Comparison of ENCODE assay signal across 1 cellular context in genomic region chr7:142854505-142855400, GRCh38.
TF ChIP-seq lines count a peak whose summit lies in the region.

Gene EPHB6, plus strand, starts transcription at chr7:142855076. Its CDS starts 8,152 bp downstream, at chr7:142863228.

TF ChIP-seq in K562, 482 proteins besides CTCF, POLR2A, EP300 and RAD21 (continued from another document and continues in another):
- TF ChIP-seq ZNF79 (CRISPR knock-in tag; IDR thresholded peaks at IDR 0.05; ENCODE audit: low read depth): no peak
- no peak for TF ChIP-seq ELK1 (CRISPR knock-in tag; IDR thresholded peaks at IDR 0.05)
- no peak for TF ChIP-seq FOXM1 (IDR thresholded peaks at IDR 0.05; ENCODE audit: low read depth)
- TF ChIP-seq FOXM1 (CRISPR knock-in tag; IDR thresholded peaks at IDR 0.05; ENCODE audit: low read depth): no peak
- TF ChIP-seq ELK3 (CRISPR knock-in tag; IDR thresholded peaks at IDR 0.05): no peak
- TF ChIP-seq ZNF511 (CRISPR knock-in tag; IDR thresholded peaks at IDR 0.05): peak; percentile 67
- peak; percentile 56; the same call in 1 of the 2 replicates for TF ChIP-seq EGR1 (conservative IDR thresholded peaks at IDR 0.05)
- no peak for TF ChIP-seq PATZ1 (CRISPR knock-in tag; IDR thresholded peaks at IDR 0.05; ENCODE audit: borderline replicate concordance)
- no peak for TF ChIP-seq HIVEP1 (CRISPR knock-in tag; IDR thresholded peaks at IDR 0.05)
- TF ChIP-seq TARDBP (IDR thresholded peaks at IDR 0.05): no peak
- TF ChIP-seq ZBTB34 (CRISPR knock-in tag; IDR thresholded peaks at IDR 0.05): no peak
- TF ChIP-seq CTCFL (IDR thresholded peaks at IDR 0.05; ENCODE audit: borderline replicate concordance, insufficient read depth, low read depth, low read length, poor library complexity, severe bottlenecking): no peak
- TF ChIP-seq GTF2B (IDR thresholded peaks at IDR 0.05; ENCODE audit: extremely low read depth, insufficient read length): no peak
- no peak for TF ChIP-seq RBM17 (IDR thresholded peaks at IDR 0.05; ENCODE audit: borderline replicate concordance, low read depth, low read length)
- TF ChIP-seq EP400 (IDR thresholded peaks at IDR 0.05): no peak
- TF ChIP-seq ZNF174 (CRISPR knock-in tag; IDR thresholded peaks at IDR 0.05): no peak
- TF ChIP-seq MYC (IDR thresholded peaks at IDR 0.05; ENCODE audit: low read depth, low read length): no peak
- peak; percentile 44; the same call in 1 of the 2 replicates for TF ChIP-seq MYC (CRISPR knock-in tag; IDR thresholded peaks at IDR 0.05; ENCODE audit: borderline replicate concordance, low read depth)
- no peak for TF ChIP-seq FOXA1 (IDR thresholded peaks at IDR 0.05; ENCODE audit: borderline replicate concordance)
- no peak for TF ChIP-seq CBX5 (IDR thresholded peaks at IDR 0.05; ENCODE audit: borderline replicate concordance, low read depth)
- TF ChIP-seq ATF2 (CRISPR knock-in tag; IDR thresholded peaks at IDR 0.05): no peak
- 0 out of 2 replicates have a peak, but pooled peaks have one; percentile 20 for TF ChIP-seq ETS1 (conservative IDR thresholded peaks at IDR 0.05; ENCODE audit: control insufficient read depth, low read depth, low read length)
- no peak for TF ChIP-seq MITF (IDR thresholded peaks at IDR 0.05)
- TF ChIP-seq ESRRB (CRISPR knock-in tag; IDR thresholded peaks at IDR 0.05; ENCODE audit: borderline replicate concordance): no peak
- no peak for TF ChIP-seq ZNF24 (IDR thresholded peaks at IDR 0.05)
- no peak for TF ChIP-seq PHB (CRISPR knock-in tag; IDR thresholded peaks at IDR 0.05)
- no peak; the same call in 1 of the 2 replicates for TF ChIP-seq ZBTB33 (CRISPR knock-in tag; IDR thresholded peaks at IDR 0.05)
- TF ChIP-seq ZNF23 (CRISPR knock-in tag; IDR thresholded peaks at IDR 0.05): no peak
- no peak for TF ChIP-seq ZFP30 (CRISPR knock-in tag; IDR thresholded peaks at IDR 0.05; ENCODE audit: borderline replicate concordance)
- no peak for TF ChIP-seq STAG1 (CRISPR knock-in tag; IDR thresholded peaks at IDR 0.05; ENCODE audit: borderline replicate concordance)
- no peak for TF ChIP-seq ZC3H11A (IDR thresholded peaks at IDR 0.05; ENCODE audit: low read depth, low read length)
- TF ChIP-seq KAT7 (CRISPR knock-in tag; IDR thresholded peaks at IDR 0.05; ENCODE audit: borderline replicate concordance): peak; percentile 9; the same call in 1 of the 2 replicates
- TF ChIP-seq ADNP (tag; IDR thresholded peaks at IDR 0.05): no peak
- no peak for TF ChIP-seq CC2D1A (IDR thresholded peaks at IDR 0.05)
- peak; percentile 43 for TF ChIP-seq MTA3 (IDR thresholded peaks at IDR 0.05; ENCODE audit: borderline replicate concordance)
- TF ChIP-seq GTF2A2 (tag; IDR thresholded peaks at IDR 0.05): no peak
- no peak for TF ChIP-seq ZNF431 (CRISPR knock-in tag; IDR thresholded peaks at IDR 0.05)
- no peak for TF ChIP-seq MCM5 (IDR thresholded peaks at IDR 0.05; ENCODE audit: low read depth)
- no peak for TF ChIP-seq MEF2D (tag; conservative IDR thresholded peaks at IDR 0.05; ENCODE audit: low read depth)
- TF ChIP-seq TAF1 (IDR thresholded peaks at IDR 0.05; ENCODE audit: control insufficient read depth, extremely low read depth, insufficient read depth, low read length, severe bottlenecking): no peak
- TF ChIP-seq PHF8 (IDR thresholded peaks at IDR 0.05; ENCODE audit: borderline replicate concordance, low read length): peak; percentile 62; the same call in 1 of the 2 replicates
- no peak for TF ChIP-seq SP1 (CRISPR knock-in tag; IDR thresholded peaks at IDR 0.05)
- TF ChIP-seq XRCC5 (IDR thresholded peaks at IDR 0.05; ENCODE audit: low read depth, low read length): 0 out of 2 replicates have a peak, but pooled peaks have one; percentile 3
- TF ChIP-seq SMARCC2 (IDR thresholded peaks at IDR 0.05; ENCODE audit: low read depth): no peak
- TF ChIP-seq ZNF551 (CRISPR knock-in tag; IDR thresholded peaks at IDR 0.05): no peak
- TF ChIP-seq MAFK (IDR thresholded peaks at IDR 0.05; ENCODE audit: low read length): no peak
- no peak for TF ChIP-seq DEAF1 (CRISPR knock-in tag; IDR thresholded peaks at IDR 0.05)
- no peak for TF ChIP-seq SMAD1 (IDR thresholded peaks at IDR 0.05; ENCODE audit: low read depth, low read length, partially characterized antibody)
- no peak for TF ChIP-seq PHF21A (IDR thresholded peaks at IDR 0.05; ENCODE audit: borderline replicate concordance, low read depth)
- TF ChIP-seq NFYB (IDR thresholded peaks at IDR 0.05; ENCODE audit: extremely low read depth, insufficient read length): no peak
- TF ChIP-seq KDM2B (CRISPR knock-in tag; IDR thresholded peaks at IDR 0.05): peak; percentile 89
- no peak for TF ChIP-seq U2AF2 (optimal IDR thresholded peaks at IDR 0.05; ENCODE audit: low read depth, low read length)
- TF ChIP-seq FOXK1 (CRISPR knock-in tag; IDR thresholded peaks at IDR 0.05; ENCODE audit: borderline replicate concordance): no peak
- TF ChIP-seq PRMT5 (CRISPR knock-in tag; IDR thresholded peaks at IDR 0.05): no peak
